In the genomic region with DNA sequence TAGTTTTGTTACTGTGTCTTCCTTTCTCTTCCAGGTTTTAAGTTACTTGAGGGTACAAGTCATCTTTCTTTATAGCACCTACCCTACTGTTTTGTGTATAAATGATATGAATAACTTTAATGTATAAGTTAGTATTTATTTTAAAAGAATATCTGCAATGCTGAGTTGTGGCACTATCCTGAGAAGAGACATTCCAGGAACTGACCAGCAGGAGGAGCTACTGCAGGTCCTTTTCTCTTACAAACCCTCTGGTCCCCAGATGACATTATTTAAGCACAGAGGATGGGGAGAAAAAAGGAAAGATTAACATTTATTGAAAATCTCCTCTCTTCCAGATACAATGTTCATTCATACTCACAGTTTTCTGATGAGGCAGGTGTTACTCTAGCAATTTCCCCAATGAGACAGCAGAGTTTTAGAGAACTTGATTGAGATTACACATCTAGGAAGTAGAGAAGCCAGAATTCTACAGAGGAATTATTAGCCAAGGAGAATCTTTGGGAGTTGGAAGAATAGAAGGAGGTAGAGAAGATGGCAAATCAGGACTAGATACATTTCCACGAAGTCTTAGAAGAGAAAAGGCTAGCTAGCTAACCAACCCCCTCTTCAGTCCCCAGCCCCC, we compare ENCODE assay signal across 8 cellular contexts.
DNase-seq lines count a peak whose midpoint lies in the region; ATAC-seq, FAIRE-seq and TF ChIP-seq lines count a peak whose summit lies in the region.

No MANE protein-coding gene starts in this region.

- ATAC-seq in stimulated activated naive CD8-positive, alpha-beta T cell treated with anti-CD3 and anti-CD28 coated beads, Interleukin-15, Interleukin-2, amounts not matched to agents 100 U/mL and 50 U/mL, for 24 hours = no peak
- ATAC-seq in stimulated activated naive CD8-positive, alpha-beta T cell treated with anti-CD3 and anti-CD28 coated beads, Interleukin-15, amount 100 ng/mL, for 72 hours = no peak
- ATAC-seq in HG03280 (IDR thresholded peaks at IDR 0.05; ENCODE audit: unreplicated experiment) (peak; percentile 51), HG03045 (IDR thresholded peaks at IDR 0.05; ENCODE audit: unreplicated experiment) (no peak)

- no peaks in the 10 kb centered on the region for H3K4me1 ChIP-seq in kidney (ENCODE audit: control insufficient read depth in 1 of 2, insufficient read depth in 1 of 2, low read depth in 1 of 2, low read length in 2 of 2)

- H3K9me3 ChIP-seq in kidney (ENCODE audit: control insufficient read depth in 1 of 2, low read length in 2 of 2) = no peaks in the 10 kb centered on the region

- no peaks in the 10 kb centered on the region for H3K27me3 Mint-ChIP-seq in stimulated activated naive CD8-positive, alpha-beta T cell treated with anti-CD3 and anti-CD28 coated beads, Interleukin-15, amount 100 ng/mL, for 72 hours

- DNase-seq in stimulated activated naive CD8-positive, alpha-beta T cell treated with anti-CD3 and anti-CD28 coated beads, Interleukin-15, Interleukin-2, amounts not matched to agents 100 U/mL and 50 U/mL, for 24 hours = peak; percentile 4
- no peak for DNase-seq in stimulated activated naive CD8-positive, alpha-beta T cell treated with anti-CD3 and anti-CD28 coated beads, Interleukin-15, amount 100 ng/mL, for 72 hours
- DNase-seq in SKM-1 treated with dmso at 0.1 percent for 144 hours (lab: John Stamatoyannopoulos, UW; ENCODE audit: unreplicated experiment) = peak; percentile 31
- DNase-seq in kidney = no peak
- no peak for DNase-seq in ureter (ENCODE audit: low spot score)
- no peak for DNase-seq in GF-D8 (lab: John Stamatoyannopoulos, UW)

- no peak overlapping the region for H3K27ac ChIP-seq in kidney (ENCODE audit: low read depth in 2 of 2, low read length in 2 of 2)

- H3K4me1 Mint-ChIP-seq in stimulated activated naive CD8-positive, alpha-beta T cell treated with anti-CD3 and anti-CD28 coated beads, Interleukin-15, amount 100 ng/mL, for 72 hours = no peaks in the 10 kb centered on the region

- peak; percentile 46 for FAIRE-seq in kidney (lab: Jason Lieb, UNC)

- H3K4me3 ChIP-seq in kidney (ENCODE audit: low read length in 2 of 2) = no peak overlapping the region

- no peak overlapping the region for H3K27ac Mint-ChIP-seq in stimulated activated naive CD8-positive, alpha-beta T cell treated with anti-CD3 and anti-CD28 coated beads, Interleukin-15, amount 100 ng/mL, for 72 hours

- H3K9me3 Mint-ChIP-seq in stimulated activated naive CD8-positive, alpha-beta T cell treated with anti-CD3 and anti-CD28 coated beads, Interleukin-15, amount 100 ng/mL, for 72 hours = no peaks in the 10 kb centered on the region

- H3K9ac ChIP-seq in kidney (ENCODE audit: low read length in 2 of 2) = no peak overlapping the region

- H3K36me3 ChIP-seq in kidney (ENCODE audit: control insufficient read depth in 1 of 2, insufficient read depth in 2 of 2, low read length in 2 of 2) = no peaks in the 10 kb centered on the region

- no peak overlapping the region for H3K4me3 Mint-ChIP-seq in stimulated activated naive CD8-positive, alpha-beta T cell treated with anti-CD3 and anti-CD28 coated beads, Interleukin-15, amount 100 ng/mL, for 72 hours

- peak; percentile 61 for TF ChIP-seq CTCF in kidney (IDR thresholded peaks at IDR 0.05; ENCODE audit: borderline replicate concordance, extremely low read depth, insufficient read depth)

- intact Hi-C loops in kidney (cut with DNase I) = no loop called here

Comparison
In these comparisons a context has a peak if more than half of its experiments do, and no peak if none do; other contexts are left out.
1. DNase-seq: peak in stimulated activated naive CD8-positive, alpha-beta T cell treated with anti-CD3 and anti-CD28 coated beads, Interleukin-15, Interleukin-2, amounts not matched to agents 100 U/mL and 50 U/mL, for 24 hours (single experiment) and SKM-1 treated with dmso at 0.1 percent for 144 hours (single experiment); none in stimulated activated naive CD8-positive, alpha-beta T cell treated with anti-CD3 and anti-CD28 coated beads, Interleukin-15, amount 100 ng/mL, for 72 hours (0 of 2), kidney (single experiment), ureter (single experiment) and GF-D8 (single experiment).